ENCODE assay signal across 22 cellular contexts in the genomic region with DNA sequence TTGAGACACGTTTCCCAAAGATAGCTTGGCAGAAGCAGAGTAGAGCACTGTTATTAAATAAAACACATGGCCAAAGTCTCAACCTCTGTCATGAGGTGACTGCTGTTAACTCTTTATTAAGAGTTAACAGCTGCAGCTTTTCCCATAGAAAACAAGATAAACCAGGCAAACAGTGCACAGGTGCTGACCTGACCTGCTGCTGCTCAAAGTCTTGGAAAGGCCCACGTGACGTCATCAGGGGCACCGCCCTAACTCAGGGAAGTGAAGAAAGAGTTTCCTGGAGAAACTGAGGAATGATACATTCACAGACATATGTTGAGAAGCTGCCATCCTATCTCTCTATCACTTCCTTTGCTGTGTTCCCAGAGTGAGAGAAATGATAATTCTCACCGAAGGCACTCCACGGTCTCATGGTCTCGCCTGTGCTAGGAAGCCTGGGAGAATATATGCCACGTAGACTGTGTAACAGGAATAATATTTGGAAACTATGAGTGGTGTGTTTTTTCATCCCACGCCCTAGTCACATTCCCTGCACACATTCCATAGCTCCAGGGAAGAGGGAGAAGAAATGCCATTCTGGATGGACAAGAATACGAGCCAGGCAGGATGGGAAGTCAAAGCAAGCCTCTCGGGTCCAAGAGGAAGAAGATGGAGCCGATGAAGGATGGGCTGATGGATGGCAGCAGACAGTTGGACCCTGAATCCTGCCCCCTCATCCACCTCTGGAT.
"Had no signal": no experiment of that assay in that cellular context is flagged by ENCODE, and none has a peak within 500 bp of the region (broad histone marks: within the 10 kb centered on the region; RNA-seq: fewer than 3 reads in every experiment).

No MANE protein-coding gene starts in this region.

- H3K27ac Mint-ChIP-seq: activated naive CD8-positive, alpha-beta T cell treated with anti-CD3 and anti-CD28 coated beads, Interleukin-2, amount 10 ng/mL, durations not matched to agents 7 days and 5 days; activated T-helper 2 cell treated with anti-CD3 and anti-CD28 coated beads, Interferon-gamma antibody, Interleukin-2, Interleukin-4, amounts not matched to agents 10 μg/mL and 5 μg/mL and 100 μg/mL, durations not matched to agents 14 hours and 24 hours and 36 hours; memory B cell; nephron progenitor cell; T-helper 1 cell treated with Interleukin-12 subunit alpha and Interleukin-12 subunit beta and Interleukin-4 antibody, amounts not matched to agents 30 μg/mL and 1 μg/mL, for 36 hours had no signal

- H3K27ac ChIP-seq: cardiac muscle cell, spleen, thoracic aorta, upper lobe of right lung had no signal

- H3K4me1 ChIP-seq: upper lobe of right lung had no signal

- H3K4me3 Mint-ChIP-seq: activated naive CD8-positive, alpha-beta T cell treated with anti-CD3 and anti-CD28 coated beads, Interleukin-2, amount 10 ng/mL, durations not matched to agents 7 days and 5 days; activated T-cell treated with anti-CD3 and anti-CD28 coated beads, Interleukin-2, amount 50 U/mL, for 4 hours; memory B cell; nephron progenitor cell; T-helper 1 cell treated with Interleukin-12 subunit alpha and Interleukin-12 subunit beta and Interleukin-4 antibody, amounts not matched to agents 30 μg/mL and 1 μg/mL, for 36 hours had no signal

- H3K9me3 ChIP-seq: spleen, thoracic aorta, upper lobe of right lung had no signal

- H3K4me1 Mint-ChIP-seq: activated naive CD8-positive, alpha-beta T cell treated with anti-CD3 and anti-CD28 coated beads, Interleukin-2, amount 10 ng/mL, durations not matched to agents 7 days and 5 days had no signal

- DNase-seq: activated CD4-positive, alpha-beta T cell treated with anti-CD3 and anti-CD28 coated beads for 4 hours; activated CD4-positive, alpha-beta T cell treated with anti-CD3 and anti-CD28 coated beads, Interleukin-2, amount 50 U/mL, for 48 hours; activated CD4-positive, CD25-positive, alpha-beta regulatory T cell; activated CD8-positive, alpha-beta memory T cell treated with anti-CD3 and anti-CD28 coated beads, Interleukin-2, amount 50 U/mL, for 48 hours; activated naive CD4-positive, alpha-beta T cell; activated naive CD8-positive, alpha-beta T cell treated with anti-CD3 and anti-CD28 coated beads, Interleukin-2, amount 10 ng/mL, durations not matched to agents 7 days and 5 days; activated T-cell treated with anti-CD3 and anti-CD28 coated beads, Interleukin-2, amount 50 U/mL, for 4 hours; amniotic stem cell; erythroblast; foreskin melanocyte; nephron progenitor cell; nucleus accumbens; spleen; stimulated activated CD4-positive, alpha-beta T cell treated with anti-CD3 and anti-CD28 coated beads, Interleukin-4, amount 100 ng/mL, for 1 hour; stimulated activated naive CD4-positive, alpha-beta T cell; T1000; upper lobe of right lung had no signal

- H3K27me3 ChIP-seq: cardiac muscle cell had no signal

- H3K36me3 ChIP-seq: cardiac muscle cell, spleen, thoracic aorta, upper lobe of right lung had no signal

- H3K4me3 ChIP-seq: cardiac muscle cell, spleen, thoracic aorta, upper lobe of right lung had no signal

- H3K9me3 Mint-ChIP-seq: activated T-cell treated with anti-CD3 and anti-CD28 coated beads, Interleukin-2, amount 50 U/mL, for 4 hours; activated T-helper 2 cell treated with anti-CD3 and anti-CD28 coated beads, Interferon-gamma antibody, Interleukin-2, Interleukin-4, amounts not matched to agents 10 μg/mL and 5 μg/mL and 100 μg/mL, durations not matched to agents 14 hours and 24 hours and 36 hours; memory B cell; nephron progenitor cell; T-helper 1 cell treated with Interleukin-12 subunit alpha and Interleukin-12 subunit beta and Interleukin-4 antibody, amounts not matched to agents 30 μg/mL and 1 μg/mL, for 36 hours had no signal

- H3K36me3 Mint-ChIP-seq: activated naive CD8-positive, alpha-beta T cell treated with anti-CD3 and anti-CD28 coated beads, Interleukin-2, amount 10 ng/mL, durations not matched to agents 7 days and 5 days; memory B cell had no signal
